In the genomic region with DNA sequence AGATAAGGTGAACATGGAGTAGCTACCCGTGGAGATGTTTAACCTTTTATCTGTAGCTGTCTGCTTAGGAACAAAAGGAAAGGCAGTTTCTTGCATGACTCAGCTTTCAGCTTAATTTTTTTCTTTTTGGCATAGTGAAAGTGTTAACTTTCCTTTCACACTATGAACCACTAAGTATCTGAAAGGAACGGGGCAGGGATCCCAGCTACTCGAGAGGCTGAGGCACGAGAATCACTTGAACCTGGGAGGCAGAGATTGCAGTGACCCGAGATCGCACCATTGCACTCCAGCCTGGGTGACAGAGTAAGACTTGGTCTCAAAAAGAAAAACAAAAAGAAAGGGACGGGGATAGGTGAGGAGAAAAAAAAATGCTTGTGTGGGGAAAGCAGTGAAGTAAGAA, we compare ENCODE assay signal across 8 cellular contexts.
DNase-seq lines count a peak whose midpoint lies in the region; ATAC-seq and TF ChIP-seq lines count a peak whose summit lies in the region.
"Not testable (repeated sequence)": the region's sequence is repeated elsewhere in the genome, so short reads cannot be mapped to it uniquely, and the experiment has no call there.

No MANE protein-coding gene starts in this region.

- peak; percentile 83 for ATAC-seq in left lung
- ATAC-seq in thoracic aorta (ENCODE audit: insufficient number of reproducible peaks, low FRiP score, low read depth), result not testable (repeated sequence)

- not testable (repeated sequence) for H3K36me3 Mint-ChIP-seq in Calu3 (ENCODE audit: insufficient read depth, unreplicated experiment); activated naive CD4-positive, alpha-beta T cell treated with anti-CD3 and anti-CD28 coated beads for 36 hours (ENCODE audit: low read depth); chondrocyte (ENCODE audit: low read depth); osteocyte (ENCODE audit: unreplicated experiment)

- H3K9me3 ChIP-seq in left ventricle myocardium inferior (replicated peaks); left lung; thoracic aorta: not testable (repeated sequence)

- H3K27ac Mint-ChIP-seq in Calu3 (ENCODE audit: unreplicated experiment) (peak overlapping the region; percentile 48), chondrocyte (ENCODE audit: unreplicated experiment) (peak overlapping the region; percentile 62), osteocyte (ENCODE audit: unreplicated experiment) (peak overlapping the region; percentile 69)
- not testable (repeated sequence) for H3K27ac Mint-ChIP-seq in activated naive CD4-positive, alpha-beta T cell treated with anti-CD3 and anti-CD28 coated beads for 36 hours

- H3K27me3 Mint-ChIP-seq in Calu3 (ENCODE audit: unreplicated experiment); chondrocyte (ENCODE audit: low read depth); osteocyte (ENCODE audit: unreplicated experiment): not testable (repeated sequence)
- H3K27me3 Mint-ChIP-seq in activated naive CD4-positive, alpha-beta T cell treated with anti-CD3 and anti-CD28 coated beads for 36 hours (ENCODE audit: low read depth), result peaks cover 30% of the 10 kb centered on the region

- H3K27ac ChIP-seq in left ventricle myocardium inferior (replicated peaks) (peak overlapping the region; percentile 61), left lung (peak overlapping the region in 1 of 2 donors; percentile 21)
- H3K27ac ChIP-seq in thoracic aorta, result not testable (repeated sequence)

- CTCF ChIA-PET in Calu3 (lab: Charles Lee); activated naive CD4-positive, alpha-beta T cell treated with anti-CD3 and anti-CD28 coated beads for 36 hours (lab: Charles Lee): not testable (repeated sequence)

- not testable (repeated sequence) for TF ChIP-seq CTCF in Calu3 (IDR thresholded peaks at IDR 0.05; ENCODE audit: unreplicated experiment); chondrocyte (IDR thresholded peaks at IDR 0.05); left ventricle myocardium inferior (IDR thresholded peaks at IDR 0.05; ENCODE audit: borderline replicate concordance); left lung (IDR thresholded peaks at IDR 0.05); osteocyte (IDR thresholded peaks at IDR 0.05); thoracic aorta (IDR thresholded peaks at IDR 0.05)

- peak overlapping the region; percentile 16 for H3K4me3 Mint-ChIP-seq in Calu3 (ENCODE audit: low read depth, unreplicated experiment)
- not testable (repeated sequence) for H3K4me3 Mint-ChIP-seq in activated naive CD4-positive, alpha-beta T cell treated with anti-CD3 and anti-CD28 coated beads for 36 hours; osteocyte (ENCODE audit: unreplicated experiment)
- peak overlapping the region; percentile 42 for H3K4me3 Mint-ChIP-seq in chondrocyte (ENCODE audit: unreplicated experiment)

- not testable (repeated sequence) for H3K9me3 Mint-ChIP-seq in Calu3 (ENCODE audit: low read depth, unreplicated experiment); activated naive CD4-positive, alpha-beta T cell treated with anti-CD3 and anti-CD28 coated beads for 36 hours; chondrocyte (ENCODE audit: low read depth); osteocyte (ENCODE audit: unreplicated experiment)

- not testable (repeated sequence) for H3K27me3 ChIP-seq in left ventricle myocardium inferior (ENCODE audit: low read depth); left lung; thoracic aorta (replicated peaks; ENCODE audit: insufficient read depth)

- H3K4me1 Mint-ChIP-seq in Calu3 (ENCODE audit: low read depth, unreplicated experiment) (peaks cover 13% of the 10 kb centered on the region), chondrocyte (ENCODE audit: low read depth) (peaks cover 69% of the 10 kb centered on the region), osteocyte (ENCODE audit: unreplicated experiment) (peaks cover 72% of the 10 kb centered on the region)
- H3K4me1 Mint-ChIP-seq in activated naive CD4-positive, alpha-beta T cell treated with anti-CD3 and anti-CD28 coated beads for 36 hours (ENCODE audit: low read depth), result not testable (repeated sequence)

- DNase-seq in Calu3; chondrocyte (ENCODE audit: low spot score); osteocyte (ENCODE audit: extremely low spot score, unreplicated experiment); thoracic aorta (ENCODE audit: low spot score): not testable (repeated sequence)
- peak; percentile 64 for DNase-seq in OCI-M1 (lab: John Stamatoyannopoulos, UW)
- DNase-seq in activated naive CD4-positive, alpha-beta T cell treated with anti-CD3 and anti-CD28 coated beads for 36 hours, result peak; percentile 22
- peak; percentile 44 for DNase-seq in left ventricle myocardium inferior
- DNase-seq in left lung, result peak in 1 of 2 donors; percentile 61

- intact Hi-C loops in Calu3 (cut with micrococcal nuclease; ENCODE audit: unreplicated experiment); left ventricle myocardium inferior (cut with micrococcal nuclease): not testable (repeated sequence)
- intact Hi-C loops in activated naive CD4-positive, alpha-beta T cell treated with anti-CD3 and anti-CD28 coated beads for 36 hours (cut with micrococcal nuclease), result loop anchor here (10.0 kb wide), 1 partner anchor 139 kb away; no protein-coding TSS in a partner anchor
- intact Hi-C loops in left lung (cut with DNase I), result loop anchor here in 1 of 2 donors (10.0 kb wide), 1 partner anchor 399 kb away; no protein-coding TSS in a partner anchor

- H3K36me3 ChIP-seq in left ventricle myocardium inferior, left lung, thoracic aorta: not testable (repeated sequence)

- H3K4me1 ChIP-seq in left ventricle myocardium inferior, result peaks cover 38% of the 10 kb centered on the region
- not testable (repeated sequence) for H3K4me1 ChIP-seq in left lung
- H3K4me1 ChIP-seq in thoracic aorta (ENCODE audit: control insufficient read depth in 1 of 2, low read depth in 2 of 2), result peaks cover 36 to 62% of the 10 kb centered on the region in 2 donors

- not testable (repeated sequence) for H3K4me3 ChIP-seq in left ventricle myocardium inferior, left lung
- H3K4me3 ChIP-seq in thoracic aorta, result peak overlapping the region; percentile 59

- not testable (repeated sequence) for BruUV-seq in Calu3 (replicated peaks; lab: Mats Ljungman, UMichigan)
